In the genomic region with DNA sequence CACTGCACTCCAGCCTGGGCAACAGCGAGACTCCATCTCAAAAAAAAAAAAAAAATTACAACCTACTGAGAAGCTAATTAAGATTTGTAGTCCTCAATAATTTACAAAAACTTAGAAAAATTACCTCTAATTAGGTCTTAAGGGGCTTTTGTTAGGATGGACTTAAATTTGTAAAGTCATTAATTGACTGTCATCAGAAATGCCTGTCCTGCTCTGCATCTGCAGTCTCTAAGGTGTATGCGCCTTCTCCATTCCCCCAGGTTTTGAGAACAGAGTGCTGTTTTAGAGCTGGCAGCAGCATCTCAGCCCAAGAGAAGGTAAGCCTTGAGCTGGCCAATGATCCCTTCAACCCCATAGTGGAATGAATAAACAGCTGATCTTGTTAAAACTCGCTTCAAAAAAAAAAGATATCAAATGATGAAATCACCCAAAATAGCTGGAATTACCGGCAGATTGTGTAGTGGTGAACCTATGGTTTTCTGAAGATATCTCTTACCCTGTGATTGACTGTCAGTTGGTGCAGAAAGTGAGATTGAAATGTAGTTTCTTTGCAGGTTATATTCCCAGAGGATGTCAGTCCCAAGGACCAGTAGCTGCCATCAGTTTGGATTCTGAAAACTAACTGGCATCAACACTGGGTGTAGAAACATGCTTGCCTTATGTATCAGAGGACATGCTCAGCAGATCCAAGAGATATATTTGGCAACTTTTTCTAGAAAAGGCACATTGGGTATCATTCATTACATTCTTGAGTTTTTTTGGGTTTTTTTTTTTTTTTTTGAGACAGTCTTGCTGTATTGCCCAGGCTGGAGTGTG, we compare ENCODE assay signal across 10 cellular contexts. TPM values are rescaled to one million over a fixed set of nuclear protein-coding genes. Genes with fewer than 3 reads are reported as not detected.
DNase-seq lines count a peak whose midpoint lies in the region; ATAC-seq, FAIRE-seq and TF ChIP-seq lines count a peak whose summit lies in the region.
"Had no signal": no experiment of that assay in that cellular context is flagged by ENCODE, and none has a peak within 500 bp of the region (broad histone marks: within the 10 kb centered on the region; RNA-seq: fewer than 3 reads in every experiment).

No MANE protein-coding gene starts in this region.

- peaks cover 67% of the 10 kb centered on the region for H3K79me2 ChIP-seq in K562 (ENCODE audit: control insufficient read depth, insufficient read depth, low read length)

- POLR2A ChIA-PET in CD4-positive, alpha-beta memory T cell (lab: Charles Lee; ENCODE audit: partially characterized antibody) = interaction anchor here (1.4 to 8.2 kb wide), 7 partner anchors 9 to 95 kb away, joined by 3 to 122 read pairs (median 11); partner anchors contain the start of genes TRPV2 and UBB
- POLR2A ChIA-PET in K562 (lab: Yijun Ruan, JAX) = interaction anchor here (0.7 to 5.5 kb wide), 8 partner anchors 9 to 223 kb away, joined by 3 to 39 read pairs (median 4); partner anchors contain the start of genes PIGL and UBB

- peak overlapping the region; percentile 31 to 99 (median 98) for H3K4me3 Mint-ChIP-seq in CD4-positive, alpha-beta memory T cell
- H3K4me3 Mint-ChIP-seq in naive B cell = peak overlapping the region in 6 of 8 donors; percentile 15 to 100 (median 98)

- H4K20me1 ChIP-seq in K562 (replicated peaks; ENCODE audit: control insufficient read depth, insufficient read depth, low read length) = peaks cover 47% of the 10 kb centered on the region

- no peak for TF ChIP-seq CTCF in K562 (IDR thresholded peaks at IDR 0.05 in 2 of 3, conservative IDR thresholded peaks at IDR 0.05 in 1 of 3; ENCODE audit: insufficient read depth in 2 of 3, low read depth in 1 of 3, low read length in 3 of 3)

- H3K4me1 Mint-ChIP-seq in CD4-positive, alpha-beta memory T cell = peaks cover 29 to 68% (median 42%) of the 10 kb centered on the region in 4 donors
- H3K4me1 Mint-ChIP-seq in naive B cell = peaks cover 38 to 62% (median 52%) of the 10 kb centered on the region in 3 donors

- H3K4me3 ChIP-seq in CD4-positive, alpha-beta memory T cell (ENCODE audit: low read length in 2 of 2) = no peak overlapping the region
- H3K4me3 ChIP-seq in Jurkat, Clone E6-1 (ENCODE audit: low read length) = peak overlapping the region; percentile 84
- H3K4me3 ChIP-seq in K562 = peak overlapping the region; percentile 99

- no peaks in the 10 kb centered on the region for H3K9me3 Mint-ChIP-seq in CD4-positive, alpha-beta memory T cell
- no peaks in the 10 kb centered on the region for H3K9me3 Mint-ChIP-seq in naive B cell

- no peak for TF ChIP-seq RAD21 in K562 (CRISPR knock-in tag; conservative IDR thresholded peaks at IDR 0.05 in 1 of 2, IDR thresholded peaks at IDR 0.05 in 1 of 2)

- peaks cover 45% of the 10 kb centered on the region for H3K4me1 ChIP-seq in CD4-positive, alpha-beta memory T cell (ENCODE audit: insufficient read depth, low read length)
- peaks cover 22 to 31% of the 10 kb centered on the region in 2 experiments for H3K4me1 ChIP-seq in K562 (replicated peaks in 1 of 2; ENCODE audit: control insufficient read depth in 2 of 2, insufficient read depth in 2 of 2, low read length in 2 of 2)

- CTCF ChIA-PET in CD4-positive, alpha-beta memory T cell (lab: Charles Lee; ENCODE audit: partially characterized antibody) = interaction anchor here (0.6 to 5.9 kb wide), 9 partner anchors 12 to 147 kb away, joined by 3 to 71 read pairs (median 4); partner anchors contain the start of genes CENPV and TRPV2
- CTCF ChIA-PET in K562 (lab: Yijun Ruan, JAX; ENCODE audit: low intra/inter-chr PET ratio) = no interaction called here

- H3K4me2 ChIP-seq in K562 (ENCODE audit: insufficient read depth, low read length) = peak overlapping the region; percentile 99

- in situ Hi-C loops in K562 (cut with MboI) = no loop called here

- H3K27ac ChIP-seq in CD4-positive, alpha-beta memory T cell (ENCODE audit: low read depth, low read length) = peak overlapping the region; percentile 94
- H3K27ac ChIP-seq in K562 (ENCODE audit: extremely low read depth, low read depth, low read length) = peak overlapping the region; percentile 91

- H3K9me3 ChIP-seq in CD4-positive, alpha-beta memory T cell (ENCODE audit: control insufficient read depth in 1 of 2, low read length in 2 of 2) = no peaks in the 10 kb centered on the region
- H3K9me3 ChIP-seq in K562 (replicated peaks; ENCODE audit: control insufficient read depth, insufficient read depth, low read depth, low read length) = no peaks in the 10 kb centered on the region

- FAIRE-seq in K562 (lab: Jason Lieb, UNC) (no peak), GM12892 (lab: Jason Lieb, UNC) (no peak)

- peaks cover 19% of the 10 kb centered on the region for H3K36me3 ChIP-seq in CD4-positive, alpha-beta memory T cell (ENCODE audit: insufficient read depth, low read length)
- peaks cover 61% of the 10 kb centered on the region for H3K36me3 ChIP-seq in K562 (ENCODE audit: control insufficient read depth, insufficient read depth, low read length)

- no peak overlapping the region for H2AFZ ChIP-seq in K562 (ENCODE audit: low read depth, low read length)

- TF ChIP-seq POLR2A in K562 (conservative IDR thresholded peaks at IDR 0.05) (peak; percentile 13; the same call in 1 of the 2 replicates), GM12892 (IDR thresholded peaks at IDR 0.05; ENCODE audit: low read depth, low read length) (no peak)

- H3K27ac Mint-ChIP-seq in CD4-positive, alpha-beta memory T cell = peak overlapping the region; percentile 22 to 100 (median 98)
- H3K27ac Mint-ChIP-seq in naive B cell = peak overlapping the region in 1 of 6 donors; percentile 98

- no peak for TF ChIP-seq EP300 in K562 (IDR thresholded peaks at IDR 0.05; ENCODE audit: low read length)

- no peaks in the 10 kb centered on the region for H3K27me3 Mint-ChIP-seq in CD4-positive, alpha-beta memory T cell
- no peaks in the 10 kb centered on the region for H3K27me3 Mint-ChIP-seq in naive B cell

- H3K9ac ChIP-seq in K562 (ENCODE audit: insufficient read depth in 1 of 2, low read depth in 2 of 2, low read length in 2 of 2) = peak overlapping the region; percentile 91 to 98; a peak in 3 of 4 replicates

- peaks cover 10% of the 10 kb centered on the region for H3K9me1 ChIP-seq in K562 (ENCODE audit: control insufficient read depth, insufficient read depth, low read length)

- WGBS in K562 (ENCODE audit: insufficient coverage, low coverage, missing lambda C conversion rate) = 0% methylated on average over 4 of the region's 4 CpGs

- BruUV-seq in K562 (replicated peaks; lab: Mats Ljungman, UMichigan) = no TSS peak

- H3K36me3 Mint-ChIP-seq in CD4-positive, alpha-beta memory T cell = peaks cover 28 to 59% of the 10 kb centered on the region in 2 donors
- H3K36me3 Mint-ChIP-seq in naive B cell = peaks cover 0 to under 1% of the 10 kb centered on the region in 2 donors

- intact Hi-C loops in CD4-positive, alpha-beta memory T cell (cut with micrococcal nuclease) = no loop called here
- intact Hi-C loops in K562 (cut with micrococcal nuclease) = no loop called here

- no peaks in the 10 kb centered on the region for H3K27me3 ChIP-seq in CD4-positive, alpha-beta memory T cell (ENCODE audit: insufficient read depth, low read length)
- no peaks in the 10 kb centered on the region for H3K27me3 ChIP-seq in K562 (ENCODE audit: control insufficient read depth in 2 of 2, insufficient read depth in 2 of 2, low read length in 2 of 2)

- DNase-seq in CD4-positive, alpha-beta memory T cell = no peak
- DNase-seq in Jurkat, Clone E6-1 (ENCODE audit: low read depth, low spot score) = no peak
- no peak for DNase-seq in K562 (ENCODE audit: extremely low read depth in 1 of 4, low spot score in 3 of 4)
- DNase-seq in naive B cell = no peak
- no peak for DNase-seq in putamen (ENCODE audit: low spot score)
- DNase-seq in GM12892 (ENCODE audit: insufficient read length) = no peak
- DNase-seq: activated CD4-positive, alpha-beta T cell treated with anti-CD3 and anti-CD28 coated beads for 1 hour; stimulated activated CD4-positive, alpha-beta T cell treated with anti-CD3 and anti-CD28 coated beads, Interleukin-4, amount 100 ng/mL, for 4 hours had no signal

- ATAC-seq in K562 (no peak), naive B cell (ENCODE audit: low read depth in 2 of 2) (no peak), GM19452 (IDR thresholded peaks at IDR 0.05; ENCODE audit: unreplicated experiment) (no peak), HG03354 (IDR thresholded peaks at IDR 0.05; ENCODE audit: poor library complexity, severe bottlenecking, unreplicated experiment) (no peak)

RNA-seq across cellular contexts. Expression of gene TRPV2, which starts 25.7 kb away (rescaled TPM):
- total RNA-seq in CD4-positive, alpha-beta memory T cell = 100 to 1,000 TPM in 1 of 2 experiments, 10 to 100 TPM in 1; 95.0 to 101 TPM
- 100 to 1,000 TPM; 118 to 127 TPM for polyA plus RNA-seq in CD4-positive, alpha-beta memory T cell
- 43.1 TPM for polyA plus RNA-seq in Jurkat, Clone E6-1 (2012; ENCODE audit: insufficient read depth, insufficient read length)
- 66.3 and 211 TPM in 2 replicates for total RNA-seq in K562 (2011; cell fraction: chromatin; rRNA removed; ENCODE audit: low replicate concordance)
- total RNA-seq in K562 (2011; cell fraction: nucleolus; rRNA removed) = 185 and 234 TPM in 2 replicates
- 108 and 114 TPM in 2 replicates for total RNA-seq in K562 (2011; cell fraction: nucleoplasm; rRNA removed)
- 43.5 and 51.6 TPM in 2 replicates for total RNA-seq in K562 (2014; rRNA removed)
- total RNA-seq in K562 (2014; rRNA removed; fragmentation: Illumina TruSeq; extraction: Trizol) = 24.1 and 30.3 TPM in 2 replicates
- 28.6 and 31.9 TPM in 2 replicates for total RNA-seq in K562 (2015; rRNA removed; fragmentation: Illumina TruSeq; extraction: Trizol)
- total RNA-seq in K562 (2021) = 93.6 and 97.5 TPM in 2 replicates
- polyA plus RNA-seq in K562 (2011; rRNA removed) = 37.5 and 60.1 TPM in 2 replicates
- polyA plus RNA-seq in K562 (2011; cell fraction: cytosol; rRNA removed) = 43.3 and 57.1 TPM in 2 replicates
- 61.7 and 85.4 TPM in 2 replicates for polyA plus RNA-seq in K562 (2011; cell fraction: nucleus; rRNA removed)
- polyA plus RNA-seq in K562 (2012) = 83.6 and 173 TPM in 2 replicates
- 29.6 and 39.7 TPM in 2 replicates for polyA plus RNA-seq in K562 (2014; fragmentation: Illumina TruSeq; extraction: Trizol)
- polyA plus RNA-seq in K562 (2014; fragmentation: Nextera tagmentation; extraction: Ambion mirVana) = 10 to 100 TPM in 1 of 2 experiments, 1 to 10 TPM in 1; 10.0 to 15.6 TPM
- polyA plus RNA-seq in K562 (2014; rRNA removed) = 33.7 and 42.0 TPM in 2 replicates
- polyA minus RNA-seq in K562 (2011; rRNA and poly(A)+ RNA removed) = 43.0 and 43.3 TPM in 2 replicates
- 86.4 and 94.1 TPM in 2 replicates for polyA minus RNA-seq in K562 (2011; cell fraction: cytosol; rRNA and poly(A)+ RNA removed)
- polyA minus RNA-seq in K562 (2011; cell fraction: nucleus; rRNA and poly(A)+ RNA removed) = 27.1 and 30.0 TPM in 2 replicates
- polyA plus RNA-seq in naive B cell (ENCODE audit: low read depth in 6 of 6) = 10 to 100 TPM; 36.2 to 59.9 (median 44.0) TPM
- 34.6 TPM for polyA plus RNA-seq in GM12892 (2012; ENCODE audit: missing spikeins)

RNA-seq across cellular contexts. Expression of gene LRRC75A, which starts 51.0 kb away (rescaled TPM):
- 1 to 10 TPM; 5.4 to 5.7 TPM for total RNA-seq in CD4-positive, alpha-beta memory T cell
- 1 to 10 TPM in 1 of 2 donors, under 1 TPM in 1; 0.72 to 2.5 TPM for polyA plus RNA-seq in CD4-positive, alpha-beta memory T cell
- 8.6 TPM for polyA plus RNA-seq in Jurkat, Clone E6-1 (2012; ENCODE audit: insufficient read depth, insufficient read length)
- 0.18 and 0.30 TPM in 2 replicates for total RNA-seq in K562 (2011; cell fraction: chromatin; rRNA removed; ENCODE audit: low replicate concordance)
- 0.13 and 0.33 TPM in 2 replicates for total RNA-seq in K562 (2011; cell fraction: nucleolus; rRNA removed)
- total RNA-seq in K562 (2011; cell fraction: nucleoplasm; rRNA removed) = 0.23 and 0.29 TPM in 2 replicates
- total RNA-seq in K562 (2014; rRNA removed) = not detected in 2 replicates
- total RNA-seq in K562 (2014; rRNA removed; fragmentation: Illumina TruSeq; extraction: Trizol) = not detected in 2 replicates
- total RNA-seq in K562 (2015; rRNA removed; fragmentation: Illumina TruSeq; extraction: Trizol) = not detected in 2 replicates
- 0.04 TPM in 1 of 2 replicates, not detected in the other for total RNA-seq in K562 (2021)
- polyA plus RNA-seq in K562 (2011; rRNA removed) = 0.05 and 0.07 TPM in 2 replicates
- not detected in 2 replicates for polyA plus RNA-seq in K562 (2011; cell fraction: cytosol; rRNA removed)
- 0.03 and 0.07 TPM in 2 replicates for polyA plus RNA-seq in K562 (2011; cell fraction: nucleus; rRNA removed)
- polyA plus RNA-seq in K562 (2012) = 0.61 and 0.75 TPM in 2 replicates
- polyA plus RNA-seq in K562 (2014; fragmentation: Illumina TruSeq; extraction: Trizol) = not detected in 2 replicates
- polyA plus RNA-seq in K562 (2014; fragmentation: Nextera tagmentation; extraction: Ambion mirVana) = under 1 TPM; 0.08 to 0.34 TPM
- 0.05 TPM in 1 of 2 replicates, not detected in the other for polyA plus RNA-seq in K562 (2014; rRNA removed)
- polyA minus RNA-seq in K562 (2011; rRNA and poly(A)+ RNA removed) = not detected in 2 replicates
- polyA minus RNA-seq in K562 (2011; cell fraction: cytosol; rRNA and poly(A)+ RNA removed) = not detected in 2 replicates
- polyA minus RNA-seq in K562 (2011; cell fraction: nucleus; rRNA and poly(A)+ RNA removed) = 0.11 and 0.13 TPM in 2 replicates
- polyA plus RNA-seq in naive B cell (ENCODE audit: low read depth in 6 of 6) = 1 to 10 TPM in 3 of 6 donors, under 1 TPM in 3; 0.21 to 1.9 (median 1.1) TPM
- 1.1 TPM for polyA plus RNA-seq in GM12892 (2012; ENCODE audit: missing spikeins)

Comparison
In these comparisons a context has a peak if more than half of its experiments do, and no peak if none do; other contexts are left out.
1. H3K4me3 ChIP-seq: peak in Jurkat, Clone E6-1 (single experiment) and K562 (single experiment); none in CD4-positive, alpha-beta memory T cell (0 of 2).